ENCODE assay signal across 13 cellular contexts in the genomic region with DNA sequence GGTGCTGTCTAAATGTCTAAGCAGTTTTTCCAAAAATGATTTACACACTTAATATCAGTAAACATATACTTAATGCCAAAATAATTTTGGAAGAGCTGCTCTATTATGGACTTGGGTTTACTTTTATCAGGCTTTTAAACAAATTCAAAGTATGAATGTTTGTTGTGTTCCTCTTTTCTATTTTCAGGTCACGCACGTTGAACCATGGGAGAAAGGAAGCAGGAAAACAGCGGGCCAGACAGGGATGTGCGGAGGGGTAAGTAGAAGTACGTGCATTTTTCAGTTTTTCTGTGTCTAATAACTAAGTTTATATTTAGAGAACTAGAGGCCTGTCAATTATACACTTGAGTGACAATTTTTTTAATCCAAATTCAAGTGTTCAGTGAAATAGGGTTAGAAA. TPM values are rescaled to one million over a fixed set of nuclear protein-coding genes. Genes with fewer than 3 reads are reported as not detected.
DNase-seq lines count a peak whose midpoint lies in the region; ATAC-seq and TF ChIP-seq lines count a peak whose summit lies in the region.
"Had no signal": no experiment of that assay in that cellular context is flagged by ENCODE, and none has a peak within 500 bp of the region (broad histone marks: within the 10 kb centered on the region; RNA-seq: fewer than 3 reads in every experiment).

No MANE protein-coding gene starts in this region.

- no peaks in the 10 kb centered on the region for H3K9me3 Mint-ChIP-seq in CD4-positive, alpha-beta T cell
- H3K9me3 Mint-ChIP-seq in activated naive CD8-positive, alpha-beta T cell treated with anti-CD3 and anti-CD28 coated beads, Interleukin-2, amount 10 ng/mL, durations not matched to agents 7 days and 5 days = no peaks in the 10 kb centered on the region
- H3K9me3 Mint-ChIP-seq in nephron = no peaks in the 10 kb centered on the region

- TF ChIP-seq CTCF in CD4-positive, alpha-beta T cell (IDR thresholded peaks at IDR 0.05) = no peak
- TF ChIP-seq CTCF in nephron (IDR thresholded peaks at IDR 0.05; ENCODE audit: unreplicated experiment in 3 of 3) = no peak

- no peaks in the 10 kb centered on the region for H3K9me3 ChIP-seq in CD4-positive, alpha-beta T cell (ENCODE audit: control insufficient read depth, low read length)
- H3K9me3 ChIP-seq in HUES64 (ENCODE audit: insufficient read depth, low read depth, low read length) = no peaks in the 10 kb centered on the region
- H3K9me3 ChIP-seq: colonic mucosa had no signal

- POLR2A ChIA-PET in CD4-positive, alpha-beta T cell (lab: Charles Lee) = interaction anchor here (0.7 to 5.6 kb wide), 4 partner anchors 11 to 132 kb away, joined by 3 to 481 read pairs (median 226); partner anchors contain the start of gene HENMT1
- POLR2A ChIA-PET in activated naive CD8-positive, alpha-beta T cell treated with anti-CD3 and anti-CD28 coated beads, Interleukin-2, amount 10 ng/mL, durations not matched to agents 7 days and 5 days (lab: Charles Lee) = interaction anchor here (1.1 to 5.6 kb wide), 2 partner anchors 49 to 135 kb away, joined by 3 to 258 read pairs; no protein-coding TSS in a partner anchor

- peak overlapping the region; percentile 30 for H3K27ac ChIP-seq in CD4-positive, alpha-beta T cell (ENCODE audit: low read depth, low read length)
- no peak overlapping the region for H3K27ac ChIP-seq in HUES64 (ENCODE audit: low read depth, low read length)
- H3K27ac ChIP-seq: colonic mucosa had no signal

- peaks cover 81% of the 10 kb centered on the region for H3K4me1 Mint-ChIP-seq in CD4-positive, alpha-beta T cell (ENCODE audit: low read depth)
- peaks cover 44% of the 10 kb centered on the region for H3K4me1 Mint-ChIP-seq in activated naive CD8-positive, alpha-beta T cell treated with anti-CD3 and anti-CD28 coated beads, Interleukin-2, amount 10 ng/mL, durations not matched to agents 7 days and 5 days
- peaks cover 27% of the 10 kb centered on the region for H3K4me1 Mint-ChIP-seq in nephron

- intact Hi-C loops in CD4-positive, alpha-beta T cell (cut with DNase I, micrococcal nuclease) = no loop called here

- WGBS in HUES64 = 93% methylated on average over 5 of the region's 5 CpGs

- peak overlapping the region; percentile 97 for H3K27ac Mint-ChIP-seq in CD4-positive, alpha-beta T cell
- H3K27ac Mint-ChIP-seq in activated naive CD8-positive, alpha-beta T cell treated with anti-CD3 and anti-CD28 coated beads, Interleukin-2, amount 10 ng/mL, durations not matched to agents 7 days and 5 days = peak overlapping the region; percentile 84
- no peak overlapping the region for H3K27ac Mint-ChIP-seq in nephron

- H3K36me3 Mint-ChIP-seq in CD4-positive, alpha-beta T cell (ENCODE audit: low read depth) = peaks cover 85% of the 10 kb centered on the region
- H3K36me3 Mint-ChIP-seq in activated naive CD8-positive, alpha-beta T cell treated with anti-CD3 and anti-CD28 coated beads, Interleukin-2, amount 10 ng/mL, durations not matched to agents 7 days and 5 days = peaks cover 56% of the 10 kb centered on the region
- H3K36me3 Mint-ChIP-seq in nephron (ENCODE audit: low read depth) = peaks cover 49% of the 10 kb centered on the region

- CTCF ChIA-PET in CD4-positive, alpha-beta T cell (lab: Charles Lee) = no interaction called here

- H3K27me3 ChIP-seq in CD4-positive, alpha-beta T cell (ENCODE audit: control insufficient read depth, insufficient read depth, low read length) = no peaks in the 10 kb centered on the region
- no peaks in the 10 kb centered on the region for H3K27me3 ChIP-seq in HUES64 (ENCODE audit: insufficient read depth, low read length)
- H3K27me3 ChIP-seq: colonic mucosa had no signal

- no peak for ATAC-seq in CD4-positive, alpha-beta T cell (ENCODE audit: poor library complexity)
- ATAC-seq in activated naive CD8-positive, alpha-beta T cell treated with anti-CD3 and anti-CD28 coated beads, Interleukin-2, amount 10 ng/mL, durations not matched to agents 7 days and 5 days (ENCODE audit: low read depth) = no peak
- no peak for ATAC-seq in GM18870 (IDR thresholded peaks at IDR 0.05; ENCODE audit: unreplicated experiment)

- no peak for DNase-seq in CD4-positive, alpha-beta T cell
- DNase-seq in activated naive CD8-positive, alpha-beta T cell treated with anti-CD3 and anti-CD28 coated beads, Interleukin-2, amount 10 ng/mL, durations not matched to agents 7 days and 5 days = no peak
- no peak for DNase-seq in dermis blood vessel endothelial cell
- no peak for DNase-seq in HuH-7 (ENCODE audit: low spot score)
- DNase-seq: colonic mucosa, DMS53, IMR-90, NCI-H510A treated with DMSO at 0.1 percent for 48 hours had no signal

- H3K36me3 ChIP-seq in HUES64 (ENCODE audit: insufficient read depth, low read length) = peaks cover 66% of the 10 kb centered on the region

- H3K4me3 ChIP-seq in HUES64 (ENCODE audit: low read length) = peak overlapping the region; percentile 83; the same call in 1 of the 2 replicates
- H3K4me3 ChIP-seq: colonic mucosa had no signal

- peak overlapping the region; percentile 82 for H3K4me3 Mint-ChIP-seq in CD4-positive, alpha-beta T cell
- peak overlapping the region; percentile 86 for H3K4me3 Mint-ChIP-seq in activated naive CD8-positive, alpha-beta T cell treated with anti-CD3 and anti-CD28 coated beads, Interleukin-2, amount 10 ng/mL, durations not matched to agents 7 days and 5 days
- H3K4me3 Mint-ChIP-seq in nephron = peak overlapping the region in 2 of 3 experiments; percentile 20 to 37

- no peaks in the 10 kb centered on the region for H3K27me3 Mint-ChIP-seq in CD4-positive, alpha-beta T cell
- H3K27me3 Mint-ChIP-seq in activated naive CD8-positive, alpha-beta T cell treated with anti-CD3 and anti-CD28 coated beads, Interleukin-2, amount 10 ng/mL, durations not matched to agents 7 days and 5 days = no peaks in the 10 kb centered on the region
- no peaks in the 10 kb centered on the region for H3K27me3 Mint-ChIP-seq in nephron (ENCODE audit: low read depth)

- no peak overlapping the region for H3K9ac ChIP-seq in HUES64 (ENCODE audit: low read depth, low read length)

- H3K4me1 ChIP-seq in HUES64 (ENCODE audit: insufficient read depth, low read length) = peaks cover 5% of the 10 kb centered on the region
- H3K4me1 ChIP-seq: colonic mucosa had no signal

RNA-seq across cellular contexts. Expression of gene PRPF38B, which starts 3.4 kb away (rescaled TPM):
- total RNA-seq in CD4-positive, alpha-beta T cell = 100 to 1,000 TPM; 114 to 120 TPM
- polyA plus RNA-seq in HUES64 (2013, experiment 1 of 2) = 32.4 TPM
- polyA plus RNA-seq in HUES64 (2013, experiment 2 of 2) = 29.7 TPM
- 10 to 100 TPM; 85.9 to 91.2 TPM for total RNA-seq in activated naive CD8-positive, alpha-beta T cell treated with anti-CD3 and anti-CD28 coated beads, Interleukin-2, amount 10 ng/mL, durations not matched to agents 7 days and 5 days
- 11.4 and 14.3 TPM in 2 replicates for total RNA-seq in dermis blood vessel endothelial cell

RNA-seq across cellular contexts. Expression of gene FNDC7, which starts 17.2 kb away (rescaled TPM):
- total RNA-seq in CD4-positive, alpha-beta T cell = under 1 TPM; 0.19 to 0.42 TPM
- 0.10 TPM for polyA plus RNA-seq in HUES64 (2013, experiment 1 of 2)
- polyA plus RNA-seq in HUES64 (2013, experiment 2 of 2) = 0.13 TPM
- total RNA-seq in activated naive CD8-positive, alpha-beta T cell treated with anti-CD3 and anti-CD28 coated beads, Interleukin-2, amount 10 ng/mL, durations not matched to agents 7 days and 5 days = not detected
- total RNA-seq in dermis blood vessel endothelial cell = not detected in 2 replicates
- total RNA-seq: colonic mucosa, glomerular endothelial cell, IMR-90, skeletal muscle tissue had no signal
- polyA plus RNA-seq: IMR-90 had no signal

RNA-seq across cellular contexts. Expression of gene HENMT1, which starts 34.6 kb away (rescaled TPM):
- 1 to 10 TPM; 6.3 to 8.2 TPM for total RNA-seq in CD4-positive, alpha-beta T cell
- 3.8 TPM for polyA plus RNA-seq in HUES64 (2013, experiment 1 of 2)
- 3.1 TPM for polyA plus RNA-seq in HUES64 (2013, experiment 2 of 2)
- 10 to 100 TPM; 32.3 to 33.0 TPM for total RNA-seq in activated naive CD8-positive, alpha-beta T cell treated with anti-CD3 and anti-CD28 coated beads, Interleukin-2, amount 10 ng/mL, durations not matched to agents 7 days and 5 days
- total RNA-seq in dermis blood vessel endothelial cell = 1.5 and 2.7 TPM in 2 replicates

RNA-seq across cellular contexts. Expression of gene STXBP3, which starts 51.0 kb away (rescaled TPM):
- 10 to 100 TPM; 41.6 to 50.5 TPM for total RNA-seq in CD4-positive, alpha-beta T cell
- 29.5 TPM for polyA plus RNA-seq in HUES64 (2013, experiment 1 of 2)
- 33.5 TPM for polyA plus RNA-seq in HUES64 (2013, experiment 2 of 2)
- 10 to 100 TPM; 58.1 to 58.3 TPM for total RNA-seq in activated naive CD8-positive, alpha-beta T cell treated with anti-CD3 and anti-CD28 coated beads, Interleukin-2, amount 10 ng/mL, durations not matched to agents 7 days and 5 days
- total RNA-seq in dermis blood vessel endothelial cell = 63.6 and 66.0 TPM in 2 replicates

Comparison
In these comparisons a context has a peak if more than half of its experiments do, and no peak if none do; other contexts are left out.
1. H3K27ac Mint-ChIP-seq: peak in CD4-positive, alpha-beta T cell (single experiment) and activated naive CD8-positive, alpha-beta T cell treated with anti-CD3 and anti-CD28 coated beads, Interleukin-2, amount 10 ng/mL, durations not matched to agents 7 days and 5 days (single experiment); none in nephron (0 of 3).
2. H3K4me3 Mint-ChIP-seq: peak in every context shown above with its lines; median percentile 86 in activated naive CD8-positive, alpha-beta T cell treated with anti-CD3 and anti-CD28 coated beads, Interleukin-2, amount 10 ng/mL, durations not matched to agents 7 days and 5 days; 82 in CD4-positive, alpha-beta T cell; 28 in nephron.